ENCODE assay signal across 10 cellular contexts in genomic region chr2:217331577-217332139, GRCh38.
A peak's percentile ranks its signal among the peaks of the same experiment; 100 is the strongest.
DNase-seq lines count a peak whose midpoint lies in the region; ATAC-seq, FAIRE-seq and TF ChIP-seq lines count a peak whose summit lies in the region.
"Had no signal": no experiment of that assay in that cellular context is flagged by ENCODE, and none has a peak within 500 bp of the region (broad histone marks: within the 10 kb centered on the region; RNA-seq: fewer than 3 reads in every experiment).

No MANE protein-coding gene starts in this region.

- 11 to 18% methylated on average over 1 of the region's 1 CpG for WGBS in pancreas, 2 donors

- H3K4me1 ChIP-seq in SJSA1 (replicated peaks) (peaks cover 48% of the 10 kb centered on the region), foreskin keratinocyte (no peaks in the 10 kb centered on the region), pancreas (no peaks in the 10 kb centered on the region)

- H3K27me3 ChIP-seq in SJSA1 (replicated peaks) = no peaks in the 10 kb centered on the region
- H3K27me3 ChIP-seq in foreskin keratinocyte = no peaks in the 10 kb centered on the region
- H3K27me3 ChIP-seq in pancreas = no peaks in the 10 kb centered on the region

- H3K9me3 ChIP-seq in SJSA1 (replicated peaks) (no peaks in the 10 kb centered on the region), pancreas (no peaks in the 10 kb centered on the region)

- peak; percentile 26 for ATAC-seq in foreskin keratinocyte
- ATAC-seq in pancreas = peak; percentile 80 to 96 (median 90)
- no peak for ATAC-seq in GM21723 (IDR thresholded peaks at IDR 0.05; ENCODE audit: unreplicated experiment)

- H3K4me3 ChIP-seq in SJSA1 (no peak overlapping the region), pancreas (no peak overlapping the region)

- TF ChIP-seq CTCF in foreskin keratinocyte (conservative IDR thresholded peaks at IDR 0.05) (no peak), pancreas (IDR thresholded peaks at IDR 0.05) (no peak)

- no peaks in the 10 kb centered on the region for H3K36me3 ChIP-seq in SJSA1
- no peaks in the 10 kb centered on the region for H3K36me3 ChIP-seq in pancreas

- FAIRE-seq in pancreas (lab: Jason Lieb, UNC) = no peak

- intact Hi-C loops in pancreas (cut with DNase I) = no loop called here

- DNase-seq in DMS53 (lab: John Stamatoyannopoulos, UW) (peak; percentile 56), SJSA1 (ENCODE audit: low read depth in 1 of 2, low spot score in 2 of 2) (peak; percentile 91 to 94), foreskin keratinocyte (peak; percentile 35 to 82), pancreas (peak in 3 of 6 donors; percentile 22 to 34 (median 29)), NCI-H1092 (lab: John Stamatoyannopoulos, UW) (no peak), NCI-H774 (lab: John Stamatoyannopoulos, UW) (no peak), cerebellum (ENCODE audit: low spot score) (no peak)
- DNase-seq: amniotic stem cell, NCI-H1105 had no signal

- H3K27ac ChIP-seq in SJSA1 (peak overlapping the region; percentile 82), foreskin keratinocyte (no peak overlapping the region), pancreas (peak overlapping the region; percentile 2 to 72 (median 30))

Comparison
In these comparisons a context has a peak if more than half of its experiments do, and no peak if none do; other contexts are left out.
1. DNase-seq: peak in DMS53 (single experiment), SJSA1 (2 of 2) and foreskin keratinocyte (2 of 2); none in NCI-H1092 (single experiment), NCI-H774 (single experiment) and cerebellum (single experiment).